Comparison of ENCODE assay signal across 11 cellular contexts in genomic region chr6:137001287-137001976, GRCh38. TPM values are rescaled to one million over a fixed set of nuclear protein-coding genes. Genes with fewer than 3 reads are reported as not detected.
DNase-seq lines count a peak whose midpoint lies in the region; FAIRE-seq lines count a peak whose summit lies in the region.
"Had no signal": no experiment of that assay in that cellular context is flagged by ENCODE, and none has a peak within 500 bp of the region (broad histone marks: within the 10 kb centered on the region; RNA-seq: fewer than 3 reads in every experiment).

No MANE protein-coding gene starts in this region.

- WGBS in trophoblast cell (ENCODE audit: extremely low coverage, insufficient coverage, insufficient read length) = no CpG with 5 or more reads among the region's 17 CpGs

- H3K27ac ChIP-seq in trophoblast cell (ENCODE audit: low read depth, low read length) = no peak overlapping the region

- no peak overlapping the region for H3K23ac ChIP-seq in trophoblast cell (ENCODE audit: low read length)

- no peak overlapping the region for H3K18ac ChIP-seq in trophoblast cell (ENCODE audit: low read length)

- H3K36me3 ChIP-seq in iPS-15b (ENCODE audit: control insufficient read depth, insufficient read depth, low read length) = no peaks in the 10 kb centered on the region
- no peaks in the 10 kb centered on the region for H3K36me3 ChIP-seq in trophoblast cell (ENCODE audit: control insufficient read depth in 1 of 2, insufficient read depth in 2 of 2, low read length in 2 of 2)

- no peak overlapping the region for H4K8ac ChIP-seq in trophoblast cell (ENCODE audit: low read depth, low read length)

- H2BK12ac ChIP-seq in trophoblast cell (ENCODE audit: low read length) = no peak overlapping the region

- no peak overlapping the region for H2AK5ac ChIP-seq in trophoblast cell (ENCODE audit: low read length)

- DNase-seq in NCI-H510A treated with DMSO at 0.1 percent for 48 hours (lab: John Stamatoyannopoulos, UW) (peak; percentile 43), NCI-H510A (lab: John Stamatoyannopoulos, UW) (no peak), RKO (ENCODE audit: low spot score) (peak; percentile 21), urothelium cell line (ENCODE audit: low spot score) (peak; percentile 77), trophoblast cell (no peak)
- no peak for DNase-seq in stimulated activated naive CD4-positive, alpha-beta T cell treated with Interleukin-2 at 50 U/mL for 16 hours (lab: John Stamatoyannopoulos, UW)
- no peak for DNase-seq in activated T-cell treated with anti-CD3 and anti-CD28 coated beads, Interleukin-2, amount 50 U/mL, for 1 hour
- DNase-seq: NCI-H526 treated with DMSO at 0.1 percent for 48 hours; stimulated activated CD4-positive, alpha-beta T cell treated with anti-CD3 and anti-CD28 coated beads, Interleukin-15, amount 100 ng/mL, for 24 hours had no signal

- no peak for FAIRE-seq in urothelium cell line (lab: Jason Lieb, UNC)
- FAIRE-seq: GM18507 had no signal

- no peaks in the 10 kb centered on the region for H3K27me3 ChIP-seq in iPS-15b (ENCODE audit: control insufficient read depth, insufficient read depth, low read length)
- no peaks in the 10 kb centered on the region for H3K27me3 ChIP-seq in trophoblast cell (ENCODE audit: insufficient read depth, low read length)

- H2BK120ac ChIP-seq in trophoblast cell (ENCODE audit: insufficient read depth, low read length, poor library complexity) = no peak overlapping the region

- no peak overlapping the region for H4K12ac ChIP-seq in trophoblast cell (ENCODE audit: low read depth, low read length)

- no peak overlapping the region for H2AFZ ChIP-seq in trophoblast cell (ENCODE audit: insufficient read depth, low read length, poor library complexity)

- H3K4me3 ChIP-seq in iPS-15b (ENCODE audit: low read depth, low read length) (peak overlapping the region; percentile 33), trophoblast cell (ENCODE audit: low read depth, low read length) (no peak overlapping the region)

- H3K9me3 ChIP-seq in iPS-15b (ENCODE audit: control insufficient read depth, insufficient read depth, low read length) = no peaks in the 10 kb centered on the region
- H3K9me3 ChIP-seq in trophoblast cell (ENCODE audit: insufficient read depth, low read depth, low read length) = no peaks in the 10 kb centered on the region

- no peaks in the 10 kb centered on the region for H3K79me2 ChIP-seq in trophoblast cell (ENCODE audit: control insufficient read depth, insufficient read depth, low read length, poor library complexity)

- no peak overlapping the region for H2BK5ac ChIP-seq in trophoblast cell (ENCODE audit: low read depth, low read length, poor library complexity)

- no peak overlapping the region for H3K4ac ChIP-seq in trophoblast cell (ENCODE audit: low read depth, low read length)

- H4K91ac ChIP-seq in trophoblast cell (ENCODE audit: low read depth, low read length) = no peak overlapping the region

- H3K4me1 ChIP-seq in iPS-15b (ENCODE audit: control insufficient read depth, insufficient read depth, low read length) (peaks cover 15% of the 10 kb centered on the region), trophoblast cell (ENCODE audit: control insufficient read depth in 1 of 2, insufficient read depth in 2 of 2, low read length in 2 of 2) (no peaks in the 10 kb centered on the region)

- no peak overlapping the region for H3K14ac ChIP-seq in trophoblast cell (ENCODE audit: low read length)

- H3K4me2 ChIP-seq in trophoblast cell (ENCODE audit: low read length) = no peak overlapping the region

- H3K9ac ChIP-seq in iPS-15b (ENCODE audit: low read depth, low read length) = peak overlapping the region; percentile 26
- no peak overlapping the region for H3K9ac ChIP-seq in trophoblast cell (ENCODE audit: low read length)

- no peaks in the 10 kb centered on the region for H3K79me1 ChIP-seq in trophoblast cell (ENCODE audit: low read length)

RNA-seq across cellular contexts. Expression of gene IL20RA, which starts 43.3 kb away (rescaled TPM):
- 0.08 and 0.15 TPM in 2 replicates for polyA plus RNA-seq in trophoblast cell (2013)

Comparison
In these comparisons a context has a peak if more than half of its experiments do, and no peak if none do; other contexts are left out.
1. DNase-seq: peak in NCI-H510A treated with DMSO at 0.1 percent for 48 hours (single experiment), RKO (single experiment) and urothelium cell line (single experiment); none in NCI-H510A (single experiment), trophoblast cell (0 of 2), stimulated activated naive CD4-positive, alpha-beta T cell treated with Interleukin-2 at 50 U/mL for 16 hours (single experiment) and activated T-cell treated with anti-CD3 and anti-CD28 coated beads, Interleukin-2, amount 50 U/mL, for 1 hour (single experiment).